Comparison of ENCODE assay signal across 1 cellular context in the genomic region with DNA sequence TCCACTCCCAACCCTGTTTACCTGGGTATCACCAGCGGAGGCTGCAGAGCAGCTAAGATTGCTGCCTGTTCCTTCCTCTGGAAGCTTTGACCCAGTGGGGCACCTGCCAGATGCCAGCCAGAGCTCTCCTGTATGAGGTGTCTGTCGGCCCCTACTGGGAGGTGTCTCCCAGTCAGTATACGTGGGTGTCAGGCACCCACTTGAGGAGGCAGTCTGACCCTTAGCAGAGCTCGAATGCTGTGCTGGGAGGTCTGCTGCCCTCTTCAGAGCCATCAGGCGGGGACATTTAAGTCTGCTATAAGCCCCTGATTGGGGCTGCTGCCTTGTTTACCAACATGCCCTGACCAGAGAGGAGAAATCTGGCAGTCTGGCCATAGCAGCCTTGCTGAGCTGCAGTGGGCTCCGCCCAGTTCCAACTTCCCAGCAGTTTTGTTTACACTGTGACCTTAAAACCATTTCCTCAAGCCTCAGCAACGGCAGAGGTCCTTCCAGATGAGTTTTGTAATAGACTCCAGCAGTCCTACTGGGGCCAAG.
TF ChIP-seq lines count a peak whose summit lies in the region.
"Not testable (repeated sequence)": the region's sequence is repeated elsewhere in the genome, so short reads cannot be mapped to it uniquely, and the experiment has no call there.

No MANE protein-coding gene starts in this region.

TF ChIP-seq in HepG2, 621 proteins besides CTCF, POLR2A, EP300 and RAD21:
- peak; percentile 25; the same call in 1 of the 2 replicates for TF ChIP-seq ARID5B (CRISPR knock-in tag; IDR thresholded peaks at IDR 0.05)
- TF ChIP-seq SP5 (CRISPR knock-in tag; IDR thresholded peaks at IDR 0.05; ENCODE audit: borderline replicate concordance, low read depth) = peak; percentile 60; the same call in 1 of the 2 replicates
- TF ChIP-seq RARA (CRISPR knock-in tag; IDR thresholded peaks at IDR 0.05) = 0 out of 2 replicates have a peak, but pooled peaks have one; percentile 5
- TF ChIP-seq ZNF644 (CRISPR knock-in tag; IDR thresholded peaks at IDR 0.05; ENCODE audit: low read depth) = 0 out of 2 replicates have a peak, but pooled peaks have one; percentile 16
- 0 out of 2 replicates have a peak, but pooled peaks have one; percentile 21 for TF ChIP-seq SALL1 (CRISPR knock-in tag; IDR thresholded peaks at IDR 0.05)
- peak; percentile 68 for TF ChIP-seq FOXA3 (CRISPR knock-in tag; IDR thresholded peaks at IDR 0.05)
- not testable (repeated sequence) for TF ChIP-seq FOXA1 (IDR thresholded peaks at IDR 0.05)
- TF ChIP-seq FOXA1 (CRISPR knock-in tag; IDR thresholded peaks at IDR 0.05) = peak; percentile 59
- TF ChIP-seq ZNF205 (CRISPR knock-in tag; IDR thresholded peaks at IDR 0.05) = 0 out of 2 replicates have a peak, but pooled peaks have one; percentile 30
- TF ChIP-seq SAP130 (CRISPR knock-in tag; IDR thresholded peaks at IDR 0.05; ENCODE audit: low read depth) = 0 out of 2 replicates have a peak, but pooled peaks have one; percentile 24
- 0 out of 2 replicates have a peak, but pooled peaks have one; percentile 20 for TF ChIP-seq ELF3 (CRISPR knock-in tag; IDR thresholded peaks at IDR 0.05)
TF ChIP-seq in HepG2: peak in this region for 10; not testable (repeated sequence) for 611.
